Comparison of ENCODE assay signal across 8 cellular contexts in genomic region chr10:45580371-45580770, GRCh38.
DNase-seq lines count a peak whose midpoint lies in the region; ATAC-seq, FAIRE-seq and TF ChIP-seq lines count a peak whose summit lies in the region.

No MANE protein-coding gene starts in this region.

- FAIRE-seq in HepG2 (lab: Jason Lieb, UNC): no peak

- H3K36me3 ChIP-seq in liver (ENCODE audit: control insufficient read depth in 4 of 4, insufficient read depth in 3 of 4, low read depth in 1 of 4, low read length in 3 of 4): no peaks in the 10 kb centered on the region
- H3K36me3 ChIP-seq in HepG2 (replicated peaks in 1 of 2; ENCODE audit: control insufficient read depth in 1 of 2, insufficient read depth in 2 of 2, low read length in 2 of 2): no peaks in the 10 kb centered on the region
- no peaks in the 10 kb centered on the region for H3K36me3 ChIP-seq in mammary epithelial cell (ENCODE audit: insufficient read depth, low read length)
- H3K36me3 ChIP-seq in prostate gland: no peaks in the 10 kb centered on the region

- H3K27me3 ChIP-seq in liver (ENCODE audit: control insufficient read depth in 4 of 4, insufficient read depth in 4 of 4, low read length in 3 of 4) (no peaks in the 10 kb centered on the region), HepG2 (ENCODE audit: control insufficient read depth in 1 of 2, insufficient read depth in 2 of 2, low read length in 2 of 2) (no peaks in the 10 kb centered on the region), mammary epithelial cell (ENCODE audit: insufficient read depth, low read length) (no peaks in the 10 kb centered on the region), prostate gland (replicated peaks; ENCODE audit: insufficient read depth) (no peaks in the 10 kb centered on the region)

- 20% methylated on average over 3 of the region's 3 CpGs for WGBS in liver
- WGBS in HepG2 (ENCODE audit: low lambda C conversion rate): 96% methylated on average over 3 of the region's 3 CpGs
- 66% methylated on average over 3 of the region's 3 CpGs for WGBS in mammary epithelial cell (ENCODE audit: low coverage, missing lambda C conversion rate)
- WGBS in prostate gland: 49% methylated on average over 3 of the region's 3 CpGs

- H4K20me1 ChIP-seq in HepG2 (ENCODE audit: insufficient read depth, low read length): no peaks in the 10 kb centered on the region
- no peaks in the 10 kb centered on the region for H4K20me1 ChIP-seq in mammary epithelial cell (ENCODE audit: insufficient read depth, low read length)

- TF ChIP-seq POLR2A in HepG2 (IDR thresholded peaks at IDR 0.05; ENCODE audit: insufficient read depth in 1 of 2, low read depth in 2 of 2, low read length in 2 of 2) (no peak), prostate gland (IDR thresholded peaks at IDR 0.05) (no peak)

- in situ Hi-C loops in HepG2 (cut with HindIII; ENCODE audit: extremely low pct_ligation_motif_present, low pct_unique_long_range_greater_than_20kb): no loop called here
- in situ Hi-C loops in mammary epithelial cell (cut with MboI; ENCODE audit: low sequenced_read_pairs in 2 of 2): no loop called here

- CTCF ChIA-PET in HepG2 (lab: Yijun Ruan, JAX; ENCODE audit: low intra/inter-chr PET ratio, low total read pairs): no interaction called here
- CTCF ChIA-PET in mammary epithelial cell (lab: Charles Lee; ENCODE audit: low non-redundant PET): interaction anchor here (0.8 kb wide), 1 partner anchor 66 kb away, joined by 3 read pairs; no protein-coding TSS in a partner anchor

- dilution Hi-C loops in mammary epithelial cell (cut with HindIII; ENCODE audit: low sequenced_read_pairs): no loop called here

- no peak overlapping the region for H2AFZ ChIP-seq in HepG2 (ENCODE audit: low read length)
- H2AFZ ChIP-seq in mammary epithelial cell (ENCODE audit: low read depth, low read length): peak overlapping the region; percentile 33

- TF ChIP-seq CTCF in liver (IDR thresholded peaks at IDR 0.05; ENCODE audit: low read depth, low read length, missing input control): no peak
- no peak for TF ChIP-seq CTCF in HepG2 (CRISPR knock-in tag; IDR thresholded peaks at IDR 0.05)
- TF ChIP-seq CTCF in mammary epithelial cell (conservative IDR thresholded peaks at IDR 0.05 in 1 of 2, IDR thresholded peaks at IDR 0.05 in 1 of 2; ENCODE audit: extremely low read depth in 1 of 2, insufficient read depth in 1 of 2, low read depth in 1 of 2, low read length in 2 of 2): no peak
- no peak for TF ChIP-seq CTCF in prostate gland (IDR thresholded peaks at IDR 0.05)

- ATAC-seq in HepG2 (no peak), HG03175 (IDR thresholded peaks at IDR 0.05; ENCODE audit: unreplicated experiment) (peak; percentile 60), HG02970 (IDR thresholded peaks at IDR 0.05; ENCODE audit: low FRiP score, unreplicated experiment) (no peak)

- H3K27ac ChIP-seq in liver (ENCODE audit: low read depth in 1 of 2, low read length in 2 of 2): peak overlapping the region; percentile 62 to 77
- no peak overlapping the region for H3K27ac ChIP-seq in HepG2 (ENCODE audit: extremely low read length, insufficient read depth, low read length)
- no peak overlapping the region for H3K27ac ChIP-seq in mammary epithelial cell (ENCODE audit: insufficient read depth, low read depth, low read length)
- peak overlapping the region in 1 of 2 donors; percentile 21 for H3K27ac ChIP-seq in prostate gland

- H3K4me2 ChIP-seq in HepG2 (ENCODE audit: low read depth, low read length) (no peak overlapping the region), mammary epithelial cell (ENCODE audit: insufficient read depth, low read depth, low read length) (peak overlapping the region; percentile 69)

- TF ChIP-seq RAD21 in liver (IDR thresholded peaks at IDR 0.05) (no peak), HepG2 (CRISPR knock-in tag; IDR thresholded peaks at IDR 0.05) (no peak)

- peaks cover 39% of the 10 kb centered on the region for H3K79me2 ChIP-seq in HepG2 (ENCODE audit: insufficient read depth, low read length)
- peaks cover 29% of the 10 kb centered on the region for H3K79me2 ChIP-seq in mammary epithelial cell (ENCODE audit: insufficient read depth, low read length)

- BruUV-seq in HepG2 (replicated peaks; lab: Mats Ljungman, UMichigan) (no TSS peak), mammary epithelial cell (replicated peaks; lab: Mats Ljungman, UMichigan) (no TSS peak)

- H3K4me3 ChIP-seq in liver (ENCODE audit: low read depth in 1 of 3, low read length in 3 of 3) (peak overlapping the region; percentile 29 to 56 (median 42)), HepG2 (replicated peaks in 1 of 3; ENCODE audit: insufficient read depth in 1 of 3, low read depth in 2 of 3, low read length in 3 of 3) (no peak overlapping the region), mammary epithelial cell (replicated peaks in 1 of 3; ENCODE audit: insufficient read depth in 1 of 3, low read depth in 2 of 3, low read length in 3 of 3) (peak overlapping the region; percentile 16 to 32 (median 20)), prostate gland (peak overlapping the region in 1 of 2 donors; percentile 3)

- POLR2A ChIA-PET in HepG2 (lab: Yijun Ruan, JAX): no interaction called here

- TF ChIP-seq EP300 in HepG2 (IDR thresholded peaks at IDR 0.05; ENCODE audit: low read depth in 2 of 2, low read length in 2 of 2) (no peak), HepG2 (CRISPR knock-in tag; IDR thresholded peaks at IDR 0.05; ENCODE audit: borderline replicate concordance) (no peak)

- H3K9me3 ChIP-seq in liver (ENCODE audit: control insufficient read depth in 4 of 4, low read length in 3 of 4): no peaks in the 10 kb centered on the region
- no peaks in the 10 kb centered on the region for H3K9me3 ChIP-seq in HepG2 (ENCODE audit: low read length)
- no peaks in the 10 kb centered on the region for H3K9me3 ChIP-seq in mammary epithelial cell (replicated peaks; ENCODE audit: insufficient read depth, low read length)
- H3K9me3 ChIP-seq in prostate gland: no peaks in the 10 kb centered on the region

- no peak for DNase-seq in HepG2 (ENCODE audit: low spot score)
- DNase-seq in mammary epithelial cell: no peak
- no peak for DNase-seq in prostate gland (ENCODE audit: low spot score)
- no peak for DNase-seq in NCI-H510A (lab: John Stamatoyannopoulos, UW)
- no peak for DNase-seq in NCI-H1105 treated with DMSO at 0.1 percent for 48 hours (lab: John Stamatoyannopoulos, UW)

- H3K9ac ChIP-seq in liver (ENCODE audit: low read depth in 1 of 2, low read length in 2 of 2) (peak overlapping the region; percentile 50 to 71), HepG2 (ENCODE audit: insufficient read depth, low read depth, low read length) (no peak overlapping the region), mammary epithelial cell (ENCODE audit: insufficient read depth, low read length) (no peak overlapping the region)

- intact Hi-C loops in HepG2 (cut with micrococcal nuclease; ENCODE audit: unreplicated experiment) (no loop called here), mammary epithelial cell (cut with micrococcal nuclease) (no loop called here), prostate gland (cut with DNase I) (no loop called here)

- H3K4me1 ChIP-seq in liver (ENCODE audit: control insufficient read depth in 4 of 4, insufficient read depth in 4 of 4, low read length in 3 of 4) (peaks cover 7 to 38% (median 22%) of the 10 kb centered on the region in 4 donors), HepG2 (ENCODE audit: insufficient read depth, low read length) (peaks cover 28% of the 10 kb centered on the region), mammary epithelial cell (ENCODE audit: insufficient read depth, low read length) (no peaks in the 10 kb centered on the region), prostate gland (replicated peaks) (no peaks in the 10 kb centered on the region)

TF ChIP-seq in liver, 16 proteins besides CTCF, POLR2A, EP300 and RAD21 (continues in another document):
- TF ChIP-seq GABPA (IDR thresholded peaks at IDR 0.05 in 1 of 2, conservative IDR thresholded peaks at IDR 0.05 in 1 of 2) (no peak), HNF4A (conservative IDR thresholded peaks at IDR 0.05) (no peak), ZBTB33 (IDR thresholded peaks at IDR 0.05) (no peak), NR2F2 (IDR thresholded peaks at IDR 0.05) (no peak), SP1 (IDR thresholded peaks at IDR 0.05) (no peak), EGR1 (IDR thresholded peaks at IDR 0.05; ENCODE audit: low read depth in 2 of 2) (no peak), FOXA2 (IDR thresholded peaks at IDR 0.05) (no peak)

TF ChIP-seq in HepG2, 621 proteins besides CTCF, POLR2A, EP300 and RAD21 (continues in another document):
- TF ChIP-seq UBTF (CRISPR knock-in tag; IDR thresholded peaks at IDR 0.05): no peak
- no peak for TF ChIP-seq ATF2 (CRISPR knock-in tag; IDR thresholded peaks at IDR 0.05)
- TF ChIP-seq ATM (IDR thresholded peaks at IDR 0.05; ENCODE audit: borderline replicate concordance): no peak

Comparison
In these comparisons a context has a peak if more than half of its experiments do, and no peak if none do; other contexts are left out.
1. H3K27ac ChIP-seq: peak in liver (2 of 2); none in HepG2 (single experiment) and mammary epithelial cell (single experiment).
2. H3K4me3 ChIP-seq: peak in liver (3 of 3) and mammary epithelial cell (3 of 3); none in HepG2 (0 of 3).
3. H3K9ac ChIP-seq: peak in liver (2 of 2); none in HepG2 (single experiment) and mammary epithelial cell (single experiment).